ENCODE assay signal across 16 cellular contexts in the genomic region with DNA sequence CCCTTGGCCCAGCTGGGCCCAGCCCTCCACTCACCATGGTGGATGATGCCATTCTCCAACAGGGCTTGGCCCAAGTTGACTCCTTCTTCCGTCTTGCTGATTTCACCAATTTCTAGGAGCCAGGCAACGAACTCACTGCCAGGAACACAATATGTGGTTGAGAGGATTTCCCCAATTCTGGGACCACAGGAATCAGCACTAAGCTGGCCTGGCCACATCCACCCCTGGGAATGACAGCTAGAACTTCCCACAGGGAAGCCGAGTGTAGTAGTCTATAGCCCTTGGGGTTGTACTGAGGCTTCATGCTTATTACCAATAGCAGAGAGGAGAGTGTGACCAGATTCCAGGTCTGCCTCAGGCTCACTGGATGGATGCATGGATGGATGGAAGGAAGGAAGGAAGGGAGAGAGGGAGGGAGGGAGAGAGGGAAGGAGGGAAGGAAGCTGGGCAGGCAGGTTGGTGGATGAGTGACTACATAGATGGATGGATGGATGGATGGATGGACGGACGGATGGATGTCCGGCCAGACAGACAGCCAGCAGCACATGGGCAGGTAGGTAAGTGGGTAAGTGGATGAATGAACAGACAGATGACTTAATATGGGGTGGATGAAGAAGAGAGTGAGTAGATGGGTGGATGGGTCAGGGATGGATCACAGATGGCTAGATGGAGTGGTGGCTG.
"Had no signal": no experiment of that assay in that cellular context is flagged by ENCODE, and none has a peak within 500 bp of the region (broad histone marks: within the 10 kb centered on the region; RNA-seq: fewer than 3 reads in every experiment).

No MANE protein-coding gene starts in this region.

- H3K9ac ChIP-seq: neural progenitor cell, parathyroid adenoma had no signal

- H3K36me3 Mint-ChIP-seq: activated naive CD4-positive, alpha-beta T cell treated with anti-CD3 and anti-CD28 coated beads, Interleukin-2, amount 50 U/mL, for 72 hours; mesothelial cell of epicardium had no signal

- H3K9me3 Mint-ChIP-seq: activated naive CD4-positive, alpha-beta T cell treated with anti-CD3 and anti-CD28 coated beads, Interleukin-2, amount 50 U/mL, for 72 hours; mesothelial cell of epicardium; neural progenitor cell had no signal

- H3K27me3 ChIP-seq: colonic mucosa, neural progenitor cell had no signal

- H3K79me2 ChIP-seq: parathyroid adenoma had no signal

- H3K27ac Mint-ChIP-seq: activated naive CD4-positive, alpha-beta T cell treated with anti-CD3 and anti-CD28 coated beads, Interleukin-2, amount 50 U/mL, for 72 hours; mesothelial cell of epicardium; neural progenitor cell; T-helper 17 cell; type B pancreatic cell had no signal

- H2AFZ ChIP-seq: neural progenitor cell had no signal

- DNase-seq: activated CD4-positive, alpha-beta T cell treated with anti-CD3 and anti-CD28 coated beads, Interleukin-2, amount 50 U/mL, for 4 hours; activated effector memory CD4-positive, alpha-beta T cell treated with Interleukin-2 at 50 U/mL for 16 hours; activated T-cell treated with anti-CD3 and anti-CD28 coated beads, Interleukin-2, amount 50 U/mL, for 1 hour; amygdala; effector CD4-positive, alpha-beta T cell; hypothalamus; kidney glomerular epithelial cell; retina; T-helper 17 cell had no signal

- H3K4me3 ChIP-seq: colonic mucosa had no signal

- H3K9me3 ChIP-seq: colonic mucosa had no signal

- H3K4me3 Mint-ChIP-seq: mesothelial cell of epicardium, neural progenitor cell, T-helper 17 cell, type B pancreatic cell had no signal

- H3K36me3 ChIP-seq: colonic mucosa, neural progenitor cell had no signal

- H3K27me3 Mint-ChIP-seq: T-helper 17 cell, type B pancreatic cell had no signal

- ATAC-seq: activated CD4-positive, CD25-positive, alpha-beta regulatory T cell treated with anti-CD3 and anti-CD28 coated beads, Interleukin-2, amount 50 U/mL, for 24 hours; activated naive CD4-positive, alpha-beta T cell treated with anti-CD3 and anti-CD28 coated beads, Interleukin-2, amount 50 U/mL, for 72 hours; T-helper 17 cell had no signal
